In the genomic region with DNA sequence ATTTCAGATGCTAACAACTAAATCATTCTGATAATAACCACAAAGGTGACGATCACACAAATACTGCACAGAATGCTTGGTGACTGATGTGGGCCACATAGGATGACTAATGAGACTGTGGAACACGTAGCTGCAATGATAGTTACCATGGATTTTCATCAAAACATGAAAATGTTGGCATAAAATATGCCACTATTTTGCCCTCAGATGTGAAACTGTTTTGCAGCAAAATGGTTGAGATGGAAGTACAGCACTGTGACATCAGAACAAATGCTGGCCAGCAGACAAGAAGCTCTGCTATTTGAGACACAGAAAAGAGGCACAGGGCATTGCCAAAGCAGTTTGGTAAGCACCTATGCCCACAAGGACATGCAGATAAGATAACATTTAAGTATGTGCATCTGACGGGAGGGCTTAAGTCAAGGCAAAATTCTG, we compare ENCODE assay signal across 10 cellular contexts.
DNase-seq lines count a peak whose midpoint lies in the region; ATAC-seq, FAIRE-seq and TF ChIP-seq lines count a peak whose summit lies in the region.
"Had no signal": no experiment of that assay in that cellular context is flagged by ENCODE, and none has a peak within 500 bp of the region (broad histone marks: within the 10 kb centered on the region; RNA-seq: fewer than 3 reads in every experiment).

No MANE protein-coding gene starts in this region.

- H3K14ac ChIP-seq in H9 (ENCODE audit: insufficient read depth, low read length), result no peak overlapping the region

- CTCF ChIA-PET in GM12878 (lab: Yijun Ruan, JAX), result interaction anchor here (1.0 to 2.4 kb wide), 2 partner anchors 78 to 279 kb away, joined by 3 to 10 read pairs; no protein-coding TSS in a partner anchor

- no peak overlapping the region for H3K4me3 Mint-ChIP-seq in H9
- H3K4me3 Mint-ChIP-seq: activated naive CD4-positive, alpha-beta T cell treated with anti-CD3 and anti-CD28 coated beads, Interleukin-2, amount 50 U/mL, for 24 hours had no signal

- no peak for TF ChIP-seq POLR2A in GM12878 (IDR thresholded peaks at IDR 0.05; ENCODE audit: low read depth, low read length)

- no peak overlapping the region for H2AK5ac ChIP-seq in H9 (ENCODE audit: insufficient read length, low read length)

- H3K9ac ChIP-seq in GM12878 (ENCODE audit: control insufficient read depth, insufficient read depth, low read length), result no peak overlapping the region
- H3K9ac ChIP-seq in H9 (ENCODE audit: extremely low read depth, insufficient read length, low read length), result no peak overlapping the region

- no peak overlapping the region for H2BK5ac ChIP-seq in H9 (ENCODE audit: insufficient read length, low read length)

- in situ Hi-C loops in GM12878 (cut with MboI), result no loop called here

- H3K56ac ChIP-seq in H9 (ENCODE audit: insufficient read length, low read depth, low read length), result no peak overlapping the region

- DNase-seq in NCI-H1694 (lab: John Stamatoyannopoulos, UW), result peak; percentile 27
- no peak for DNase-seq in GM12878 (ENCODE audit: low read depth, low spot score)
- peak; percentile 20 for DNase-seq in mucosa of gallbladder (ENCODE audit: low spot score)
- DNase-seq in NOMO-1 treated with DMSO at 0.1 percent for 48 hours (lab: John Stamatoyannopoulos, UW; ENCODE audit: unreplicated experiment), result no peak
- no peak for DNase-seq in NCI-H2196 treated with DMSO at 0.1 percent for 48 hours (lab: John Stamatoyannopoulos, UW; ENCODE audit: unreplicated experiment)
- DNase-seq in H9, result no peak
- DNase-seq in left lobe of liver (ENCODE audit: low spot score), result no peak
- DNase-seq: NCI-H1436 had no signal

- no peak overlapping the region for H2BK12ac ChIP-seq in H9 (ENCODE audit: insufficient read length, low read depth, low read length)

- H3K9me3 ChIP-seq in GM12878 (replicated peaks; ENCODE audit: control insufficient read depth, insufficient read depth, low read length), result no peaks in the 10 kb centered on the region
- no peaks in the 10 kb centered on the region for H3K9me3 ChIP-seq in H9 (ENCODE audit: control insufficient read depth, low read depth, low read length)

- H3K36me3 ChIP-seq in ACC112 (ENCODE audit: insufficient read depth, low read length) (no peaks in the 10 kb centered on the region), GM12878 (ENCODE audit: control insufficient read depth in 2 of 2, insufficient read depth in 2 of 2, low read length in 1 of 2) (no peaks in the 10 kb centered on the region; a peak in 1 of 4 replicates)

- POLR2A ChIA-PET in GM12878 (lab: Charles Lee), result interaction anchor here (0.6 kb wide), 1 partner anchor 26 kb away, joined by 4 read pairs; no protein-coding TSS in a partner anchor

- H4K5ac ChIP-seq in H9 (ENCODE audit: insufficient read length, low read depth, low read length), result no peak overlapping the region

- H3K79me1 ChIP-seq in H9 (ENCODE audit: insufficient read depth, low read depth, low read length, poor library complexity, severe bottlenecking), result no peaks in the 10 kb centered on the region

- H3K27me3 ChIP-seq in ACC112 (ENCODE audit: insufficient read depth, low read length) (no peaks in the 10 kb centered on the region), GM12878 (replicated peaks in 1 of 2; ENCODE audit: control insufficient read depth in 2 of 2, insufficient read depth in 2 of 2, low read length in 1 of 2) (no peaks in the 10 kb centered on the region), H9 (ENCODE audit: insufficient read depth, low read length) (no peaks in the 10 kb centered on the region; the same call in 1 of the 2 replicates)

- H4K91ac ChIP-seq in H9 (ENCODE audit: insufficient read length, low read depth, low read length), result no peak overlapping the region

- ATAC-seq in GM12878, result peak; percentile 27
- no peak for ATAC-seq in left lobe of liver

- no peak overlapping the region for H3K23ac ChIP-seq in H9 (ENCODE audit: insufficient read length, low read depth, low read length)

- H3K27me3 Mint-ChIP-seq in H9 (ENCODE audit: low read depth), result peaks cover 12% of the 10 kb centered on the region
- H3K27me3 Mint-ChIP-seq: activated naive CD4-positive, alpha-beta T cell treated with anti-CD3 and anti-CD28 coated beads, Interleukin-2, amount 50 U/mL, for 24 hours had no signal

- H3K23me2 ChIP-seq in H9 (ENCODE audit: insufficient read length, low read depth, low read length, poor library complexity, severe bottlenecking), result no peaks in the 10 kb centered on the region

- WGBS in GM12878 (ENCODE audit: insufficient coverage, insufficient replicate concordance, low lambda C conversion rate, missing lambda C conversion rate), result 40% methylated on average over 3 of the region's 3 CpGs
- WGBS in H9 (ENCODE audit: extremely low coverage, insufficient read length, low lambda C conversion rate), result no CpG with 5 or more reads among the region's 3 CpGs

- peaks cover 10 to 11% of the 10 kb centered on the region in 2 experiments for H3K4me1 Mint-ChIP-seq in H9

- no peak for TF ChIP-seq EP300 in GM12878 (IDR thresholded peaks at IDR 0.05; ENCODE audit: borderline replicate concordance in 1 of 2, control insufficient read depth in 1 of 2, low read depth in 2 of 2, low read length in 2 of 2)

- H4K20me1 ChIP-seq in GM12878 (ENCODE audit: control insufficient read depth, insufficient read depth), result no peaks in the 10 kb centered on the region
- H4K20me1 ChIP-seq in H9 (ENCODE audit: control insufficient read depth, insufficient read depth, insufficient read length), result no peaks in the 10 kb centered on the region

- H3K4me1 ChIP-seq in ACC112 (ENCODE audit: control insufficient read depth, insufficient read depth, low read length, unreplicated experiment), result peaks cover 41% of the 10 kb centered on the region
- H3K4me1 ChIP-seq in GM12878 (ENCODE audit: control insufficient read depth, insufficient read depth, low read length), result peaks cover 12% of the 10 kb centered on the region
- peaks cover 4% of the 10 kb centered on the region; the same call in 1 of the 2 replicates for H3K4me1 ChIP-seq in H9 (ENCODE audit: insufficient read depth, low read length)

- H2AFZ ChIP-seq in ACC112 (ENCODE audit: low read length, unreplicated experiment) (no peak overlapping the region), GM12878 (ENCODE audit: control insufficient read depth, low read depth, low read length) (no peak overlapping the region), H9 (ENCODE audit: low read length) (no peak overlapping the region)

- no peaks in the 10 kb centered on the region for H3K79me2 ChIP-seq in ACC112 (ENCODE audit: control insufficient read depth, insufficient read depth, low read length, unreplicated experiment)
- H3K79me2 ChIP-seq in GM12878 (ENCODE audit: control insufficient read depth, insufficient read depth, low read length), result no peaks in the 10 kb centered on the region
- no peaks in the 10 kb centered on the region for H3K79me2 ChIP-seq in H9 (ENCODE audit: insufficient read depth, low read length)

- SMC1A ChIA-PET in GM12878 (lab: Charles Lee; ENCODE audit: uncharacterized antibody, unreplicated experiment), result interaction anchor here (0.7 to 4.8 kb wide), 9 partner anchors 10 to 91 kb away, joined by 3 to 31 read pairs (median 3); no protein-coding TSS in a partner anchor

- TF ChIP-seq CTCF in GM12878 (IDR thresholded peaks at IDR 0.05 in 2 of 3, conservative IDR thresholded peaks at IDR 0.05 in 1 of 3; ENCODE audit: control insufficient read depth in 2 of 3, extremely low read depth in 1 of 3, insufficient read depth in 1 of 3, low read depth in 3 of 3, low read length in 3 of 3), result no peak
- no peak for TF ChIP-seq CTCF in H9 (conservative IDR thresholded peaks at IDR 0.05)

- H2BK20ac ChIP-seq in H9 (ENCODE audit: low read depth, low read length, poor library complexity, severe bottlenecking), result no peak overlapping the region

- H3K27ac Mint-ChIP-seq in H9, result no peak overlapping the region; a peak in 1 of 7 replicates
- H3K27ac Mint-ChIP-seq: activated naive CD4-positive, alpha-beta T cell treated with anti-CD3 and anti-CD28 coated beads, Interleukin-2, amount 50 U/mL, for 24 hours had no signal

- intact Hi-C loops in GM12878 (cut with micrococcal nuclease; ENCODE audit: unreplicated experiment), result loop anchor here (2.0 to 5.0 kb wide), 2 partner anchors 56 to 82 kb away; a partner anchor contains a TSS

- H3K27ac ChIP-seq in ACC112 (ENCODE audit: low read depth, low read length) (peak overlapping the region; percentile 76), GM12878 (ENCODE audit: control insufficient read depth, insufficient read depth) (no peak overlapping the region), H9 (ENCODE audit: insufficient read length, low read depth, low read length) (no peak overlapping the region)

- no peak overlapping the region for H4K8ac ChIP-seq in H9 (replicated peaks; ENCODE audit: insufficient read length, low read depth, low read length)

- TF ChIP-seq RAD21 in GM12878 (IDR thresholded peaks at IDR 0.05; ENCODE audit: insufficient read depth, low read depth, low read length), result no peak

- no peak overlapping the region for H3K18ac ChIP-seq in H9 (ENCODE audit: insufficient read length, low read depth, low read length)

- no peaks in the 10 kb centered on the region for H3K9me3 Mint-ChIP-seq in H9
- H3K9me3 Mint-ChIP-seq: activated naive CD4-positive, alpha-beta T cell treated with anti-CD3 and anti-CD28 coated beads, Interleukin-2, amount 50 U/mL, for 24 hours had no signal

- H3K4ac ChIP-seq in H9 (ENCODE audit: low read depth, low read length), result no peak overlapping the region

- peak overlapping the region; percentile 35; the same call in 1 of the 2 replicates for H3K4me2 ChIP-seq in GM12878 (ENCODE audit: control insufficient read depth, insufficient read depth)
- no peak overlapping the region for H3K4me2 ChIP-seq in H9 (ENCODE audit: insufficient read depth, insufficient read length, low read length)

- H3K36me3 Mint-ChIP-seq in H9 (ENCODE audit: insufficient read depth in 1 of 3, low read depth in 3 of 3), result no peaks in the 10 kb centered on the region
- H3K36me3 Mint-ChIP-seq: activated naive CD4-positive, alpha-beta T cell treated with anti-CD3 and anti-CD28 coated beads, Interleukin-2, amount 50 U/mL, for 24 hours had no signal

- FAIRE-seq in GM12878 (lab: Jason Lieb, UNC), result no peak

- peak overlapping the region; percentile 3 for H3K4me3 ChIP-seq in ACC112 (ENCODE audit: low read depth, low read length)
- H3K4me3 ChIP-seq in GM12878, result no peak overlapping the region

- no peak overlapping the region for H2BK15ac ChIP-seq in H9 (ENCODE audit: low read depth, low read length)

- RAD21 ChIA-PET in GM12878 (lab: Charles Lee; ENCODE audit: unreplicated experiment), result no interaction called here

- no peak overlapping the region for H3T11ph ChIP-seq in H9 (ENCODE audit: low read length)

- no peak overlapping the region for H2BK120ac ChIP-seq in H9 (ENCODE audit: low read depth, low read length, poor library complexity, severe bottlenecking)

- BruUV-seq in GM12878 (replicated peaks; lab: Mats Ljungman, UMichigan), result no TSS peak

TF ChIP-seq in GM12878, 131 proteins besides CTCF, POLR2A, EP300 and RAD21 (continues in another document):
- 0 out of 2 replicates have a peak, but pooled peaks have one; percentile 5 for TF ChIP-seq JUNB (IDR thresholded peaks at IDR 0.05)

Comparison
In these comparisons a context has a peak if more than half of its experiments do, and no peak if none do; other contexts are left out.
1. DNase-seq: peak in NCI-H1694 (single experiment) and mucosa of gallbladder (single experiment); none in GM12878 (single experiment), NOMO-1 treated with DMSO at 0.1 percent for 48 hours (single experiment), NCI-H2196 treated with DMSO at 0.1 percent for 48 hours (single experiment), H9 (single experiment) and left lobe of liver (single experiment).